In genomic region chr4:72933029-72933428, GRCh38 we compare ENCODE assay signal across 35 cellular contexts.
"Had no signal": no experiment of that assay in that cellular context is flagged by ENCODE, and none has a peak within 500 bp of the region (broad histone marks: within the 10 kb centered on the region; RNA-seq: fewer than 3 reads in every experiment).

No MANE protein-coding gene starts in this region.

- H3K27ac Mint-ChIP-seq: activated B cell treated with CpG ODN at 0.5 μM for 24 hours; activated CD8-positive, alpha-beta memory T cell treated with anti-CD3 and anti-CD28 coated beads, Interleukin-2, amount 10 ng/mL, durations not matched to agents 7 days and 5 days; activated CD8-positive, alpha-beta T cell treated with anti-CD3 and anti-CD28 coated beads for 36 hours; activated naive CD4-positive, alpha-beta T cell treated with anti-CD3 and anti-CD28 coated beads for 36 hours; activated naive CD4-positive, alpha-beta T cell treated with anti-CD3 and anti-CD28 coated beads, Interleukin-2, amount 50 U/mL, for 24 hours; activated naive CD8-positive, alpha-beta T cell treated with anti-CD3 and anti-CD28 coated beads for 36 hours; activated naive CD8-positive, alpha-beta T cell treated with anti-CD3 and anti-CD28 coated beads, Interleukin-2, amount 50 U/mL, for 24 hours; activated T-helper 1 cell treated with anti-CD3 and anti-CD28 coated beads, Interleukin-12 subunit alpha, Interleukin-12 subunit beta, Interleukin-2, Interleukin-4 antibody, amounts not matched to agents 30 ng/mL and 10 ng/mL and 1 ng/mL, durations not matched to agents 14 hours and 24 hours and 36 hours; activated T-helper 2 cell treated with anti-CD3 and anti-CD28 coated beads, Interferon-gamma antibody, Interleukin-2, Interleukin-4, amounts not matched to agents 10 μg/mL and 5 μg/mL and 100 μg/mL, durations not matched to agents 14 hours and 24 hours and 36 hours; T-helper 17 cell; T-helper 2 cell treated with Interferon-gamma antibody and Interleukin-4, amounts not matched to agents 5 μg/mL and 100 μg/mL, for 36 hours had no signal

- H3K36me3 ChIP-seq: adrenal gland, cardiac muscle cell, colonic mucosa, WERI-Rb-1 had no signal

- FAIRE-seq: endometrium, frontal cortex had no signal

- H3K27me3 Mint-ChIP-seq: activated CD8-positive, alpha-beta memory T cell treated with anti-CD3 and anti-CD28 coated beads, Interleukin-2, amount 10 ng/mL, durations not matched to agents 7 days and 5 days; activated naive CD8-positive, alpha-beta T cell treated with anti-CD3 and anti-CD28 coated beads, Interleukin-2, amount 50 U/mL, for 24 hours had no signal

- H3K4me1 Mint-ChIP-seq: activated B cell treated with CpG ODN at 0.5 μM for 24 hours; activated naive CD4-positive, alpha-beta T cell treated with anti-CD3 and anti-CD28 coated beads, Interleukin-2, amount 50 U/mL, for 24 hours; T-helper 17 cell had no signal

- DNase-seq: activated B cell treated with CpG ODN at 0.5 μM for 24 hours; activated CD4-positive, alpha-beta T cell treated with anti-CD3 and anti-CD28 coated beads for 48 hours; activated CD4-positive, alpha-beta T cell treated with anti-CD3 and anti-CD28 coated beads, Interleukin-2, amount 50 U/mL, for 1 hour; activated CD4-positive, alpha-beta T cell treated with anti-CD3 and anti-CD28 coated beads, Interleukin-2, amount 50 U/mL, for 48 hours; activated CD8-positive, alpha-beta memory T cell treated with anti-CD3 and anti-CD28 coated beads, Interleukin-2, amount 10 ng/mL, durations not matched to agents 7 days and 5 days; activated CD8-positive, alpha-beta memory T cell treated with anti-CD3 and anti-CD28 coated beads, Interleukin-2, amount 50 U/mL, for 4 hours; activated CD8-positive, alpha-beta T cell treated with anti-CD3 and anti-CD28 coated beads for 36 hours; activated effector memory CD4-positive, alpha-beta T cell treated with anti-CD3 and anti-CD28 coated beads, Interleukin-2, amount 50 U/mL, for 16 hours; activated naive CD4-positive, alpha-beta T cell treated with anti-CD3 and anti-CD28 coated beads for 36 hours; activated naive CD8-positive, alpha-beta T cell treated with anti-CD3 and anti-CD28 coated beads for 36 hours; activated naive CD8-positive, alpha-beta T cell treated with anti-CD3 and anti-CD28 coated beads, Interleukin-2, amount 50 U/mL, for 24 hours; activated T-cell treated with anti-CD3 and anti-CD28 coated beads, Interleukin-2, amount 50 U/mL, for 1 hour; activated T-cell treated with anti-CD3 and anti-CD28 coated beads, Interleukin-2, amount 50 U/mL, for 48 hours; adrenal gland; amygdala; aorta; body of pancreas; central memory CD4-positive, alpha-beta T cell; cerebellar nuclear complex; colonic mucosa; effector CD8-positive, alpha-beta T cell; foreskin fibroblast; head of caudate nucleus; T-helper 1 cell; T-helper 17 cell; T1000; WERI-Rb-1 had no signal

- H3K4me3 Mint-ChIP-seq: activated B cell treated with CpG ODN at 0.5 μM for 24 hours; activated CD8-positive, alpha-beta memory T cell treated with anti-CD3 and anti-CD28 coated beads, Interleukin-2, amount 10 ng/mL, durations not matched to agents 7 days and 5 days; activated CD8-positive, alpha-beta T cell treated with anti-CD3 and anti-CD28 coated beads for 36 hours; activated naive CD4-positive, alpha-beta T cell treated with anti-CD3 and anti-CD28 coated beads for 36 hours; activated naive CD4-positive, alpha-beta T cell treated with anti-CD3 and anti-CD28 coated beads, Interleukin-2, amount 50 U/mL, for 24 hours; activated naive CD8-positive, alpha-beta T cell treated with anti-CD3 and anti-CD28 coated beads for 36 hours; activated naive CD8-positive, alpha-beta T cell treated with anti-CD3 and anti-CD28 coated beads, Interleukin-2, amount 50 U/mL, for 24 hours; activated T-helper 1 cell treated with anti-CD3 and anti-CD28 coated beads, Interleukin-12 subunit alpha, Interleukin-12 subunit beta, Interleukin-2, Interleukin-4 antibody, amounts not matched to agents 30 ng/mL and 10 ng/mL and 1 ng/mL, durations not matched to agents 14 hours and 24 hours and 36 hours; T-helper 17 cell; T-helper 2 cell treated with Interferon-gamma antibody and Interleukin-4, amounts not matched to agents 5 μg/mL and 100 μg/mL, for 36 hours had no signal

- H3K9me3 ChIP-seq: adrenal gland, body of pancreas, colonic mucosa had no signal

- H3K4me1 ChIP-seq: adrenal gland, body of pancreas, colonic mucosa had no signal

- H3K9me3 Mint-ChIP-seq: activated B cell treated with CpG ODN at 0.5 μM for 24 hours; activated CD8-positive, alpha-beta T cell treated with anti-CD3 and anti-CD28 coated beads for 36 hours; activated naive CD4-positive, alpha-beta T cell treated with anti-CD3 and anti-CD28 coated beads for 36 hours; activated naive CD4-positive, alpha-beta T cell treated with anti-CD3 and anti-CD28 coated beads, Interleukin-2, amount 50 U/mL, for 24 hours; activated naive CD8-positive, alpha-beta T cell treated with anti-CD3 and anti-CD28 coated beads for 36 hours; activated naive CD8-positive, alpha-beta T cell treated with anti-CD3 and anti-CD28 coated beads, Interleukin-2, amount 50 U/mL, for 24 hours; activated T-helper 1 cell treated with anti-CD3 and anti-CD28 coated beads, Interleukin-12 subunit alpha, Interleukin-12 subunit beta, Interleukin-2, Interleukin-4 antibody, amounts not matched to agents 30 ng/mL and 10 ng/mL and 1 ng/mL, durations not matched to agents 14 hours and 24 hours and 36 hours; activated T-helper 2 cell treated with anti-CD3 and anti-CD28 coated beads, Interferon-gamma antibody, Interleukin-2, Interleukin-4, amounts not matched to agents 10 μg/mL and 5 μg/mL and 100 μg/mL, durations not matched to agents 14 hours and 24 hours and 36 hours; T-helper 2 cell treated with Interferon-gamma antibody and Interleukin-4, amounts not matched to agents 5 μg/mL and 100 μg/mL, for 36 hours had no signal

- H3K4me3 ChIP-seq: adrenal gland, body of pancreas, cardiac muscle cell, colonic mucosa had no signal

- H3K27me3 ChIP-seq: adrenal gland, body of pancreas, cardiac muscle cell, colonic mucosa had no signal

- H3K27ac ChIP-seq: adrenal gland, body of pancreas, cardiac muscle cell, colonic mucosa, WERI-Rb-1 had no signal

- H3K36me3 Mint-ChIP-seq: activated CD8-positive, alpha-beta memory T cell treated with anti-CD3 and anti-CD28 coated beads, Interleukin-2, amount 10 ng/mL, durations not matched to agents 7 days and 5 days; activated naive CD4-positive, alpha-beta T cell treated with anti-CD3 and anti-CD28 coated beads, Interleukin-2, amount 50 U/mL, for 24 hours; activated naive CD8-positive, alpha-beta T cell treated with anti-CD3 and anti-CD28 coated beads for 36 hours had no signal

- ATAC-seq: activated CD4-positive, CD25-positive, alpha-beta regulatory T cell treated with anti-CD3 and anti-CD28 coated beads, Interleukin-2, amount 50 U/mL, for 24 hours; activated CD8-positive, alpha-beta memory T cell treated with anti-CD3 and anti-CD28 coated beads, Interleukin-2, amount 10 ng/mL, durations not matched to agents 7 days and 5 days; activated CD8-positive, alpha-beta T cell treated with anti-CD3 and anti-CD28 coated beads for 36 hours; activated naive CD8-positive, alpha-beta T cell treated with anti-CD3 and anti-CD28 coated beads, Interleukin-2, amount 50 U/mL, for 24 hours; body of pancreas; T-helper 17 cell had no signal
